In genomic region chr5:92019376-92019990, GRCh38 we compare ENCODE assay signal across 14 cellular contexts.
DNase-seq lines count a peak whose midpoint lies in the region; ATAC-seq lines count a peak whose summit lies in the region.
"Had no signal": no experiment of that assay in that cellular context is flagged by ENCODE, and none has a peak within 500 bp of the region (broad histone marks: within the 10 kb centered on the region; RNA-seq: fewer than 3 reads in every experiment).

No MANE protein-coding gene starts in this region.

- H3K4me3 Mint-ChIP-seq in stimulated activated effector memory CD8-positive, alpha-beta T cell treated with anti-CD3 and anti-CD28 coated beads, Interleukin-12 subunit alpha, Interleukin-12 subunit beta, amount 100 ng/mL, for 72 hours = no peak overlapping the region
- H3K4me3 Mint-ChIP-seq: brain, WTC11 had no signal

- H3K9me3 Mint-ChIP-seq in stimulated activated effector memory CD8-positive, alpha-beta T cell treated with anti-CD3 and anti-CD28 coated beads, Interleukin-12 subunit alpha, Interleukin-12 subunit beta, amount 100 ng/mL, for 72 hours = peaks cover 4% of the 10 kb centered on the region
- H3K9me3 Mint-ChIP-seq: brain, WTC11 had no signal

- H3K27ac Mint-ChIP-seq in stimulated activated effector memory CD8-positive, alpha-beta T cell treated with anti-CD3 and anti-CD28 coated beads, Interleukin-12 subunit alpha, Interleukin-12 subunit beta, amount 100 ng/mL, for 72 hours = no peak overlapping the region
- H3K27ac Mint-ChIP-seq: brain, WTC11 had no signal

- H3K4me1 Mint-ChIP-seq in stimulated activated effector memory CD8-positive, alpha-beta T cell treated with anti-CD3 and anti-CD28 coated beads, Interleukin-12 subunit alpha, Interleukin-12 subunit beta, amount 100 ng/mL, for 72 hours = no peaks in the 10 kb centered on the region
- H3K4me1 Mint-ChIP-seq: brain had no signal

- ATAC-seq in GM21786 (IDR thresholded peaks at IDR 0.05; ENCODE audit: unreplicated experiment) (peak; percentile 51), GM21367 (IDR thresholded peaks at IDR 0.05; ENCODE audit: unreplicated experiment) (no peak), GM21825 (IDR thresholded peaks at IDR 0.05; ENCODE audit: unreplicated experiment) (no peak)
- no peak for ATAC-seq in stimulated activated effector memory CD8-positive, alpha-beta T cell treated with anti-CD3 and anti-CD28 coated beads, Interleukin-12 subunit alpha, Interleukin-12 subunit beta, amount 100 ng/mL, for 72 hours
- ATAC-seq: WTC11 had no signal

- H3K36me3 Mint-ChIP-seq in stimulated activated effector memory CD8-positive, alpha-beta T cell treated with anti-CD3 and anti-CD28 coated beads, Interleukin-12 subunit alpha, Interleukin-12 subunit beta, amount 100 ng/mL, for 72 hours = no peaks in the 10 kb centered on the region
- H3K36me3 Mint-ChIP-seq: brain, WTC11 had no signal

- DNase-seq in LoVo (ENCODE audit: low spot score) (peak; percentile 52), SW480 (ENCODE audit: low spot score) (peak; percentile 36), non-pigmented ciliary epithelial cell (ENCODE audit: low read depth) (peak; percentile 5)
- DNase-seq in stimulated activated effector memory CD8-positive, alpha-beta T cell treated with anti-CD3 and anti-CD28 coated beads, Interleukin-12 subunit alpha, Interleukin-12 subunit beta, amount 100 ng/mL, for 72 hours (ENCODE audit: low spot score in 2 of 2) = no peak
- DNase-seq: activated effector memory CD4-positive, alpha-beta T cell treated with anti-CD3 and anti-CD28 coated beads, Interleukin-2, amount 50 U/mL, for 16 hours; left ventricle myocardium inferior; NCI-H2107; stomach; T-helper 1 cell had no signal

Comparison
In these comparisons a context has a peak if more than half of its experiments do, and no peak if none do; other contexts are left out.
1. DNase-seq: peak in LoVo (single experiment), SW480 (single experiment) and non-pigmented ciliary epithelial cell (single experiment); none in stimulated activated effector memory CD8-positive, alpha-beta T cell treated with anti-CD3 and anti-CD28 coated beads, Interleukin-12 subunit alpha, Interleukin-12 subunit beta, amount 100 ng/mL, for 72 hours (0 of 2).